ENCODE assay signal across 17 cellular contexts in genomic region chr12:95230313-95230712, GRCh38.
"Had no signal": no experiment of that assay in that cellular context is flagged by ENCODE, and none has a peak within 500 bp of the region (broad histone marks: within the 10 kb centered on the region; RNA-seq: fewer than 3 reads in every experiment).

No MANE protein-coding gene starts in this region.

- H3K4me1 ChIP-seq: parathyroid adenoma had no signal

- H3K36me3 ChIP-seq: neutrophil, thoracic aorta had no signal

- ATAC-seq: heart right ventricle; left cardiac atrium; stimulated activated effector memory CD8-positive, alpha-beta T cell treated with anti-CD3 and anti-CD28 coated beads, Interleukin-12 subunit alpha, Interleukin-12 subunit beta, amount 100 ng/mL, for 72 hours had no signal

- H3K27ac ChIP-seq: neutrophil, parathyroid adenoma had no signal

- H3K4me3 Mint-ChIP-seq: activated naive CD8-positive, alpha-beta T cell treated with anti-CD3 and anti-CD28 coated beads, Interleukin-2, amount 10 ng/mL, durations not matched to agents 7 days and 5 days; naive B cell; stimulated activated effector memory CD8-positive, alpha-beta T cell treated with anti-CD3 and anti-CD28 coated beads, Interleukin-12 subunit alpha, Interleukin-12 subunit beta, amount 100 ng/mL, for 72 hours had no signal

- FAIRE-seq: urothelium cell line had no signal

- H3K9me3 Mint-ChIP-seq: activated naive CD8-positive, alpha-beta T cell treated with anti-CD3 and anti-CD28 coated beads, Interleukin-2, amount 10 ng/mL, durations not matched to agents 7 days and 5 days; naive B cell; stimulated activated effector memory CD8-positive, alpha-beta T cell treated with anti-CD3 and anti-CD28 coated beads, Interleukin-12 subunit alpha, Interleukin-12 subunit beta, amount 100 ng/mL, for 72 hours had no signal

- H3K4me3 ChIP-seq: heart right ventricle, lung, thoracic aorta had no signal

- H2AFZ ChIP-seq: parathyroid adenoma had no signal

- H3K9ac ChIP-seq: parathyroid adenoma had no signal

- H3K36me3 Mint-ChIP-seq: naive B cell had no signal

- H3K27me3 ChIP-seq: heart right ventricle, neutrophil had no signal

- H3K27ac Mint-ChIP-seq: activated naive CD8-positive, alpha-beta T cell treated with anti-CD3 and anti-CD28 coated beads, Interleukin-2, amount 10 ng/mL, durations not matched to agents 7 days and 5 days; stimulated activated effector memory CD8-positive, alpha-beta T cell treated with anti-CD3 and anti-CD28 coated beads, Interleukin-12 subunit alpha, Interleukin-12 subunit beta, amount 100 ng/mL, for 72 hours had no signal

- DNase-seq: activated CD4-positive, alpha-beta T cell treated with anti-CD3 and anti-CD28 coated beads for 4 hours; activated CD8-positive, alpha-beta memory T cell treated with anti-CD3 and anti-CD28 coated beads, Interleukin-2, amount 50 U/mL, for 48 hours; activated gamma-delta T cell treated with Interleukin-2 at 50 U/mL for 16 hours; activated naive CD8-positive, alpha-beta T cell treated with anti-CD3 and anti-CD28 coated beads, Interleukin-2, amount 10 ng/mL, durations not matched to agents 7 days and 5 days; anterior cingulate cortex; cerebellar nuclear complex; effector CD8-positive, alpha-beta T cell; foreskin melanocyte; heart right ventricle; left cardiac atrium; naive B cell had no signal

- H3K27me3 Mint-ChIP-seq: activated naive CD8-positive, alpha-beta T cell treated with anti-CD3 and anti-CD28 coated beads, Interleukin-2, amount 10 ng/mL, durations not matched to agents 7 days and 5 days; naive B cell had no signal

- H3K9me3 ChIP-seq: heart right ventricle, neutrophil, thoracic aorta had no signal
